In genomic region chr3:46675426-46675825, GRCh38 we compare ENCODE assay signal across 20 cellular contexts. TPM values are rescaled to one million over a fixed set of nuclear protein-coding genes. Genes with fewer than 3 reads are reported as not detected.
DNase-seq lines count a peak whose midpoint lies in the region; ATAC-seq and TF ChIP-seq lines count a peak whose summit lies in the region.
"Had no signal": no experiment of that assay in that cellular context is flagged by ENCODE, and none has a peak within 500 bp of the region (broad histone marks: within the 10 kb centered on the region; RNA-seq: fewer than 3 reads in every experiment).

No MANE protein-coding gene starts in this region.

- TF ChIP-seq CTCF in chondrocyte (IDR thresholded peaks at IDR 0.05) (no peak), right lobe of liver (IDR thresholded peaks at IDR 0.05) (no peak), sigmoid colon (IDR thresholded peaks at IDR 0.05) (no peak), brain microvascular endothelial cell (IDR thresholded peaks at IDR 0.05; ENCODE audit: low read depth, low read length, missing control alignments) (no peak)

- H3K4me1 ChIP-seq in right lobe of liver (peaks cover 0 to 11% (median 0%) of the 10 kb centered on the region in 4 donors), sigmoid colon (no peaks in the 10 kb centered on the region)

- H3K27me3 ChIP-seq in right lobe of liver (no peaks in the 10 kb centered on the region), sigmoid colon (no peaks in the 10 kb centered on the region), brain microvascular endothelial cell (replicated peaks) (no peaks in the 10 kb centered on the region)

- no peak overlapping the region for H3K4me3 Mint-ChIP-seq in chondrocyte (ENCODE audit: unreplicated experiment)

- TF ChIP-seq POLR2A in right lobe of liver (IDR thresholded peaks at IDR 0.05) (no peak), sigmoid colon (IDR thresholded peaks at IDR 0.05) (no peak)

- in situ Hi-C loops in brain microvascular endothelial cell (cut with HindIII; ENCODE audit: low pct_ligation_motif_present, low sequenced_read_pairs): no loop called here

- H3K27me3 Mint-ChIP-seq in chondrocyte (ENCODE audit: low read depth): peaks cover under 1% of the 10 kb centered on the region

- H3K36me3 Mint-ChIP-seq in chondrocyte (ENCODE audit: low read depth): peaks cover 2% of the 10 kb centered on the region

- no peak for TF ChIP-seq EP300 in sigmoid colon (IDR thresholded peaks at IDR 0.05)

- H3K27ac Mint-ChIP-seq in chondrocyte (ENCODE audit: unreplicated experiment): no peak overlapping the region

- intact Hi-C loops in left cardiac atrium (cut with DNase I): no loop called here
- intact Hi-C loops in right lobe of liver (cut with DNase I): no loop called here
- intact Hi-C loops in sigmoid colon (cut with DNase I): no loop called here

- H3K4me1 Mint-ChIP-seq in chondrocyte (ENCODE audit: low read depth): no peaks in the 10 kb centered on the region

- 22% methylated on average over 1 of the region's 6 CpGs for WGBS in right lobe of liver (ENCODE audit: insufficient coverage, low coverage, low lambda C conversion rate, missing lambda C conversion rate)
- WGBS in sigmoid colon, 2 donors: 93 to 95% methylated on average over 6 of the region's 6 CpGs

- H3K4me3 ChIP-seq in right lobe of liver (no peak overlapping the region), sigmoid colon (no peak overlapping the region), brain microvascular endothelial cell (ENCODE audit: low read depth, low read length) (no peak overlapping the region)

- ATAC-seq in left cardiac atrium: no peak
- ATAC-seq in right lobe of liver: no peak
- no peak for ATAC-seq in HG02623 (IDR thresholded peaks at IDR 0.05; ENCODE audit: unreplicated experiment)

- H3K27ac ChIP-seq in right lobe of liver (no peak overlapping the region), sigmoid colon (no peak overlapping the region), brain microvascular endothelial cell (no peak overlapping the region)
- H3K27ac ChIP-seq: C4-2B had no signal

- H3K9me3 ChIP-seq in right lobe of liver: no peaks in the 10 kb centered on the region
- no peaks in the 10 kb centered on the region for H3K9me3 ChIP-seq in sigmoid colon

- no peaks in the 10 kb centered on the region for H3K9me3 Mint-ChIP-seq in chondrocyte (ENCODE audit: low read depth)

- H3K36me3 ChIP-seq in right lobe of liver (no peaks in the 10 kb centered on the region), sigmoid colon (no peaks in the 10 kb centered on the region), brain microvascular endothelial cell (replicated peaks) (no peaks in the 10 kb centered on the region)

- DNase-seq in chondrocyte (ENCODE audit: low spot score) (peak; percentile 36), left cardiac atrium (peak; percentile 10), right lobe of liver (peak in 2 of 3 donors; percentile 9 to 23), sigmoid colon (peak; percentile 49), SHP77 treated with DMSO at 0.1 percent for 48 hours (lab: John Stamatoyannopoulos, UW) (no peak), brain microvascular endothelial cell (no peak)
- DNase-seq: AML-193, DND-41, KG1, MV-4-11, NCI-H1417, NCI-H187 treated with DMSO at 0.1 percent for 48 hours, NCI-H345, NCI-H524 treated with DMSO at 0.1 percent for 48 hours, PC-3 had no signal

RNA-seq across cellular contexts. Expression of gene ALS2CL, which starts 18.1 kb away (rescaled TPM):
- 1.4 to 5.2 TPM (median 3.6 TPM) in 3 replicates for total RNA-seq in chondrocyte
- 10 to 100 TPM; 17.3 to 23.8 TPM for total RNA-seq in left cardiac atrium
- total RNA-seq in right lobe of liver: 10 to 100 TPM; 12.3 to 19.1 (median 15.9) TPM
- 10 to 100 TPM in 1 of 4 donors, 1 to 10 TPM in 3; 3.9 to 10.5 (median 4.3) TPM for total RNA-seq in sigmoid colon
- 10 to 100 TPM in 1 of 3 donors, 1 to 10 TPM in 2; 5.4 to 35.0 (median 6.0) TPM for polyA plus RNA-seq in sigmoid colon

RNA-seq across cellular contexts. Expression of gene TMIE, which starts 25.8 kb away (rescaled TPM):
- total RNA-seq in chondrocyte (0.25 TPM in 1 of 3 replicates, not detected in the others), left cardiac atrium (under 1 TPM; 0.44 to 0.91 TPM), right lobe of liver (under 1 TPM; 0.21 to 0.79 (median 0.34) TPM), sigmoid colon (1 to 10 TPM in 2 of 4 donors, under 1 TPM in 1, not detected in 1; 0.81 to 1.8 (median 1.8) TPM)
- under 1 TPM in 1 of 3 donors, not detected in 2; 0.63 TPM for polyA plus RNA-seq in sigmoid colon
- total RNA-seq: G401, H4 had no signal

RNA-seq across cellular contexts. Expression of gene PRSS50, which starts 42.2 kb away (rescaled TPM):
- total RNA-seq in chondrocyte: not detected in 3 replicates
- not detected for total RNA-seq in left cardiac atrium
- under 1 TPM in 4 of 6 experiments, not detected in 2; 0.07 to 0.42 (median 0.13) TPM for total RNA-seq in right lobe of liver
- 1 to 10 TPM in 1 of 4 donors, under 1 TPM in 2, not detected in 1; 0.16 to 1.1 (median 0.81) TPM for total RNA-seq in sigmoid colon
- under 1 TPM in 1 of 3 donors, not detected in 2; 0.03 TPM for polyA plus RNA-seq in sigmoid colon
- total RNA-seq: G401, H4, PC-3, SK-MEL-5 had no signal

Comparison
In these comparisons a context has a peak if more than half of its experiments do, and no peak if none do; other contexts are left out.
1. DNase-seq: peak in chondrocyte (single experiment), left cardiac atrium (single experiment), right lobe of liver (2 of 3) and sigmoid colon (single experiment); none in SHP77 treated with DMSO at 0.1 percent for 48 hours (single experiment) and brain microvascular endothelial cell (single experiment).